ENCODE assay signal across 25 cellular contexts in the genomic region with DNA sequence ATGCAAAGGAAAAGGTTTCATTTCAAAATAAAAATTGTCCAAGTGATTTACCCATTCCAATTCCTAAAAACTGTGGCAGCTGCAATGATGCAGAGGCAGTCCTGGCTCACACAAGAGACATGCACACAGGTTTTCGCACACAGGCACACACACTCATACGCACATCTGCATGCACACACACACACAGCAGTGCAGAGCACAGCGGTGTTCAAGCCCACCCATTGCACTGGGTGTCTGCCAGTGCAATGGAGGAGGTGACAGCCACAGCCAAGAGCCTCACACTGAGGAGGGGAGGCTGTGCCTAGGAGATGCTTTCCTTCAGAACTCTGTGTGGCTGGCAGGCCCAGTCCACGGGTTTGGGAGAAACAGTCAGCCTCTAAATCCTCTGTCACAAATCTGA.
"Had no signal": no experiment of that assay in that cellular context is flagged by ENCODE, and none has a peak within 500 bp of the region (broad histone marks: within the 10 kb centered on the region; RNA-seq: fewer than 3 reads in every experiment).

No MANE protein-coding gene starts in this region.

- H3K27ac ChIP-seq: epithelial cell of prostate, gastrocnemius medialis, heart left ventricle, hepatocyte, left ventricle myocardium inferior, lower lobe of right lung, prostate gland, right atrium auricular region, suprapubic skin, thyroid gland had no signal

- FAIRE-seq: colon had no signal

- H3K4me2 ChIP-seq: hepatocyte, smooth muscle cell had no signal

- H2AFZ ChIP-seq: hepatocyte had no signal

- H3K27me3 ChIP-seq: gastrocnemius medialis, heart left ventricle, hepatocyte, right atrium auricular region, thyroid gland had no signal

- ATAC-seq: esophagus mucosa; gastrocnemius medialis; heart left ventricle; left colon; lower lobe of right lung; naive thymus-derived CD8-positive, alpha-beta T cell; sciatic nerve; stimulated activated naive CD8-positive, alpha-beta T cell treated with anti-CD3 and anti-CD28 coated beads, Interleukin-15, amount 100 ng/mL, for 72 hours had no signal

- H3K9me3 ChIP-seq: gastrocnemius medialis, heart left ventricle, left ventricle myocardium inferior, lower lobe of right lung, prostate gland, right atrium auricular region, suprapubic skin, thyroid gland had no signal

- H3K79me2 ChIP-seq: hepatocyte had no signal

- DNase-seq: effector CD8-positive, alpha-beta T cell; foreskin fibroblast; gastrocnemius medialis; left colon; left ventricle myocardium inferior; lower lobe of right lung; naive thymus-derived CD8-positive, alpha-beta T cell; nephron progenitor cell; stimulated activated CD4-positive, alpha-beta T cell treated with anti-CD3 and anti-CD28 coated beads, Interleukin-12 subunit alpha, Interleukin-12 subunit beta, amount 100 ng/mL, for 4 hours; stimulated activated CD4-positive, alpha-beta T cell treated with anti-CD3 and anti-CD28 coated beads, Interleukin-1b, Interleukin-23, amount 100 ng/mL, for 48 hours; stimulated activated CD4-positive, alpha-beta T cell treated with anti-CD3 and anti-CD28 coated beads, Interleukin-4, amount 100 ng/mL, for 1 hour; stimulated activated CD8-positive, alpha-beta memory T cell treated with anti-CD3 and anti-CD28 coated beads, Interleukin-4, amount 100 ng/mL, for 48 hours; stimulated activated naive CD4-positive, alpha-beta T cell; stimulated activated naive CD8-positive, alpha-beta T cell treated with anti-CD3 and anti-CD28 coated beads, Interleukin-15, amount 100 ng/mL, for 72 hours; thyroid gland had no signal

- H3K4me3 ChIP-seq: gastrocnemius medialis, heart left ventricle, hepatocyte, left ventricle myocardium inferior, lower lobe of right lung, prostate gland, right atrium auricular region, smooth muscle cell, suprapubic skin, thyroid gland had no signal

- H3K4me1 ChIP-seq: left ventricle myocardium inferior, lower lobe of right lung, prostate gland, right atrium auricular region, suprapubic skin, thyroid gland had no signal

- H3K36me3 ChIP-seq: gastrocnemius medialis, heart left ventricle, left ventricle myocardium inferior, lower lobe of right lung, prostate gland, right atrium auricular region, suprapubic skin, thyroid gland had no signal
